8 cellular contexts compared by ENCODE assay signal in genomic region chr3:16301490-16301889, GRCh38. TPM values are rescaled to one million over a fixed set of nuclear protein-coding genes. Genes with fewer than 3 reads are reported as not detected.
A peak's percentile ranks its signal among the peaks of the same experiment; 100 is the strongest.
DNase-seq lines count a peak whose midpoint lies in the region; ATAC-seq and TF ChIP-seq lines count a peak whose summit lies in the region.

No MANE protein-coding gene starts in this region.

- H3K9me3 Mint-ChIP-seq in activated naive CD4-positive, alpha-beta T cell treated with anti-CD3 and anti-CD28 coated beads, Interleukin-2, amount 50 U/mL, for 24 hours = peaks cover under 1% of the 10 kb centered on the region
- H3K9me3 Mint-ChIP-seq in activated T-helper 2 cell treated with anti-CD3 and anti-CD28 coated beads, Interferon-gamma antibody, Interleukin-2, Interleukin-4, amounts not matched to agents 10 μg/mL and 5 μg/mL and 100 μg/mL, durations not matched to agents 14 hours and 24 hours and 36 hours = no peaks in the 10 kb centered on the region

- intact Hi-C loops in activated T-helper 2 cell treated with anti-CD3 and anti-CD28 coated beads, Interferon-gamma antibody, Interleukin-2, Interleukin-4, amounts not matched to agents 10 μg/mL and 5 μg/mL and 100 μg/mL, durations not matched to agents 14 hours and 24 hours and 36 hours (cut with micrococcal nuclease) = loop anchor here (1.0 to 10.0 kb wide), 7 partner anchors 8 to 987 kb away; no protein-coding TSS in a partner anchor
- intact Hi-C loops in mucosa of descending colon (cut with DNase I, micrococcal nuclease) = no loop called here
- intact Hi-C loops in testis (cut with DNase I; ENCODE audit: low total_unique reads) = no loop called here

- no peak for TF ChIP-seq POLR2A in upper lobe of left lung (IDR thresholded peaks at IDR 0.05)
- TF ChIP-seq POLR2A in testis (IDR thresholded peaks at IDR 0.05) = no peak

- no peak overlapping the region for H3K4me3 ChIP-seq in mucosa of descending colon
- H3K4me3 ChIP-seq in upper lobe of left lung = peak overlapping the region in 1 of 4 donors; percentile 21
- no peak overlapping the region for H3K4me3 ChIP-seq in testis
- no peak overlapping the region for H3K4me3 ChIP-seq in HAP-1

- WGBS in upper lobe of left lung, 2 donors = 49 to 53% methylated on average over 6 of the region's 6 CpGs
- WGBS in testis, 2 donors = 67 to 68% methylated on average over 6 of the region's 6 CpGs

- H3K36me3 ChIP-seq in mucosa of descending colon (ENCODE audit: low read depth) = no peaks in the 10 kb centered on the region
- peaks cover 0 to 3% (median 0%) of the 10 kb centered on the region in 4 donors for H3K36me3 ChIP-seq in upper lobe of left lung
- H3K36me3 ChIP-seq in testis (ENCODE audit: low read depth, missing control alignments) = no peaks in the 10 kb centered on the region
- H3K36me3 ChIP-seq in HAP-1 (replicated peaks) = peaks cover 12% of the 10 kb centered on the region

- H3K27me3 ChIP-seq in upper lobe of left lung (no peaks in the 10 kb centered on the region), testis (no peaks in the 10 kb centered on the region), HAP-1 (ENCODE audit: low read depth) (no peaks in the 10 kb centered on the region)

- no peak for DNase-seq in activated naive CD4-positive, alpha-beta T cell treated with anti-CD3 and anti-CD28 coated beads, Interleukin-2, amount 50 U/mL, for 16 hours
- DNase-seq in activated T-helper 2 cell treated with anti-CD3 and anti-CD28 coated beads, Interferon-gamma antibody, Interleukin-2, Interleukin-4, amounts not matched to agents 10 μg/mL and 5 μg/mL and 100 μg/mL, durations not matched to agents 14 hours and 24 hours and 36 hours (ENCODE audit: low spot score) = no peak
- DNase-seq in mucosa of descending colon = peak in 1 of 3 donors; percentile 43
- peak in 1 of 2 donors; percentile 74 for DNase-seq in upper lobe of left lung
- DNase-seq in testis = no peak
- DNase-seq in HAP-1 (ENCODE audit: low spot score in 2 of 2) = no peak
- DNase-seq in NK-92 treated with Interleukin-12 subunit alpha and Interleukin-12 subunit beta, amount 100 ng/mL, for 24 hours (lab: John Stamatoyannopoulos, UW) = no peak

- H3K4me3 Mint-ChIP-seq in activated naive CD4-positive, alpha-beta T cell treated with anti-CD3 and anti-CD28 coated beads, Interleukin-2, amount 50 U/mL, for 24 hours = peak overlapping the region; percentile 81
- peak overlapping the region; percentile 82 for H3K4me3 Mint-ChIP-seq in activated T-helper 2 cell treated with anti-CD3 and anti-CD28 coated beads, Interferon-gamma antibody, Interleukin-2, Interleukin-4, amounts not matched to agents 10 μg/mL and 5 μg/mL and 100 μg/mL, durations not matched to agents 14 hours and 24 hours and 36 hours (ENCODE audit: low read depth)

- H3K27ac Mint-ChIP-seq in activated naive CD4-positive, alpha-beta T cell treated with anti-CD3 and anti-CD28 coated beads, Interleukin-2, amount 50 U/mL, for 24 hours = peak overlapping the region; percentile 97
- H3K27ac Mint-ChIP-seq in activated T-helper 2 cell treated with anti-CD3 and anti-CD28 coated beads, Interferon-gamma antibody, Interleukin-2, Interleukin-4, amounts not matched to agents 10 μg/mL and 5 μg/mL and 100 μg/mL, durations not matched to agents 14 hours and 24 hours and 36 hours = peak overlapping the region; percentile 94

- in situ Hi-C loops in HAP-1 (cut with MboI; ENCODE audit: low sequenced_read_pairs) = no loop called here

- no peak for TF ChIP-seq CTCF in mucosa of descending colon (IDR thresholded peaks at IDR 0.05)
- no peak for TF ChIP-seq CTCF in upper lobe of left lung (IDR thresholded peaks at IDR 0.05)
- no peak for TF ChIP-seq CTCF in testis (IDR thresholded peaks at IDR 0.05)

- H3K4me1 ChIP-seq in mucosa of descending colon (ENCODE audit: low read depth) (peaks cover 4% of the 10 kb centered on the region), upper lobe of left lung (peaks cover 0 to 30% (median 17%) of the 10 kb centered on the region in 4 donors), testis (no peaks in the 10 kb centered on the region), HAP-1 (no peaks in the 10 kb centered on the region)

- H3K9me3 ChIP-seq in mucosa of descending colon (no peaks in the 10 kb centered on the region), upper lobe of left lung (no peaks in the 10 kb centered on the region), testis (no peaks in the 10 kb centered on the region), HAP-1 (no peaks in the 10 kb centered on the region)

- H3K27ac ChIP-seq in upper lobe of left lung = peak overlapping the region in 3 of 4 donors; percentile 26 to 70 (median 66)
- no peak overlapping the region for H3K27ac ChIP-seq in testis

- TF ChIP-seq EP300 in upper lobe of left lung (IDR thresholded peaks at IDR 0.05) = no peak

- no peaks in the 10 kb centered on the region for H3K27me3 Mint-ChIP-seq in activated naive CD4-positive, alpha-beta T cell treated with anti-CD3 and anti-CD28 coated beads, Interleukin-2, amount 50 U/mL, for 24 hours
- H3K27me3 Mint-ChIP-seq in activated T-helper 2 cell treated with anti-CD3 and anti-CD28 coated beads, Interferon-gamma antibody, Interleukin-2, Interleukin-4, amounts not matched to agents 10 μg/mL and 5 μg/mL and 100 μg/mL, durations not matched to agents 14 hours and 24 hours and 36 hours (ENCODE audit: low read depth) = no peaks in the 10 kb centered on the region

- ATAC-seq in mucosa of descending colon = peak; percentile 43
- ATAC-seq in upper lobe of left lung (ENCODE audit: low FRiP score in 2 of 2) = peak; percentile 46 to 83

- H3K4me1 Mint-ChIP-seq in activated naive CD4-positive, alpha-beta T cell treated with anti-CD3 and anti-CD28 coated beads, Interleukin-2, amount 50 U/mL, for 24 hours = peaks cover 98% of the 10 kb centered on the region
- peaks cover 86% of the 10 kb centered on the region for H3K4me1 Mint-ChIP-seq in activated T-helper 2 cell treated with anti-CD3 and anti-CD28 coated beads, Interferon-gamma antibody, Interleukin-2, Interleukin-4, amounts not matched to agents 10 μg/mL and 5 μg/mL and 100 μg/mL, durations not matched to agents 14 hours and 24 hours and 36 hours (ENCODE audit: low read depth)

- peaks cover 41% of the 10 kb centered on the region for H3K36me3 Mint-ChIP-seq in activated naive CD4-positive, alpha-beta T cell treated with anti-CD3 and anti-CD28 coated beads, Interleukin-2, amount 50 U/mL, for 24 hours
- peaks cover 78% of the 10 kb centered on the region for H3K36me3 Mint-ChIP-seq in activated T-helper 2 cell treated with anti-CD3 and anti-CD28 coated beads, Interferon-gamma antibody, Interleukin-2, Interleukin-4, amounts not matched to agents 10 μg/mL and 5 μg/mL and 100 μg/mL, durations not matched to agents 14 hours and 24 hours and 36 hours (ENCODE audit: low read depth)

RNA-seq across cellular contexts. Expression of gene OXNAD1, which starts 36.5 kb away (rescaled TPM):
- total RNA-seq in activated T-helper 2 cell treated with anti-CD3 and anti-CD28 coated beads, Interferon-gamma antibody, Interleukin-2, Interleukin-4, amounts not matched to agents 10 μg/mL and 5 μg/mL and 100 μg/mL, durations not matched to agents 14 hours and 24 hours and 36 hours = 18.7 and 20.5 TPM in 2 replicates
- total RNA-seq in mucosa of descending colon (10 to 100 TPM; 21.5 to 35.2 (median 28.4) TPM), upper lobe of left lung (10 to 100 TPM in 5 of 6 donors, 1 to 10 TPM in 1; 7.2 to 20.9 (median 11.0) TPM), testis (10 to 100 TPM; 27.3 to 31.2 TPM)
- 11.8 TPM for polyA plus RNA-seq in testis (ENCODE audit: insufficient read depth, low read depth, low replicate concordance)

RNA-seq across cellular contexts. Expression of gene DPH3, which starts 36.7 kb away (rescaled TPM):
- 22.7 and 23.1 TPM in 2 replicates for total RNA-seq in activated T-helper 2 cell treated with anti-CD3 and anti-CD28 coated beads, Interferon-gamma antibody, Interleukin-2, Interleukin-4, amounts not matched to agents 10 μg/mL and 5 μg/mL and 100 μg/mL, durations not matched to agents 14 hours and 24 hours and 36 hours
- total RNA-seq in mucosa of descending colon (10 to 100 TPM; 20.0 to 26.4 (median 21.0) TPM), upper lobe of left lung (10 to 100 TPM in 4 of 6 donors, 1 to 10 TPM in 2; 7.3 to 33.1 (median 21.3) TPM), testis (10 to 100 TPM; 14.6 to 14.7 TPM)
- polyA plus RNA-seq in testis (ENCODE audit: insufficient read depth, low read depth, low replicate concordance) = 23.6 TPM

Comparison
In these comparisons a context has a peak if more than half of its experiments do, and no peak if none do; other contexts are left out.
1. H3K27ac ChIP-seq: peak in upper lobe of left lung (3 of 4); none in testis (0 of 2).